ENCODE assay signal across 10 cellular contexts in genomic region chr1:225656259-225656655, GRCh38. TPM values are rescaled to one million over a fixed set of nuclear protein-coding genes. Genes with fewer than 3 reads are reported as not detected.
A peak's percentile ranks its signal among the peaks of the same experiment; 100 is the strongest.
DNase-seq lines count a peak whose midpoint lies in the region; ATAC-seq, FAIRE-seq and TF ChIP-seq lines count a peak whose summit lies in the region.
"Not testable (repeated sequence)": the region's sequence is repeated elsewhere in the genome, so short reads cannot be mapped to it uniquely, and the experiment has no call there.
"Had no signal": no experiment of that assay in that cellular context is flagged by ENCODE, and none has a peak within 500 bp of the region (broad histone marks: within the 10 kb centered on the region; RNA-seq: fewer than 3 reads in every experiment).

No MANE protein-coding gene starts in this region.

- intact Hi-C loops in endothelial cell of umbilical vein (cut with micrococcal nuclease) = not testable (repeated sequence)
- intact Hi-C loops in uterus (cut with DNase I; ENCODE audit: low total_unique reads) = loop anchor here (10.0 kb wide), 1 partner anchor 119 kb away; the partner anchor contains the start of gene SRP9

- H3K4me2 ChIP-seq in A549 (peak overlapping the region; percentile 79), endothelial cell of umbilical vein (ENCODE audit: insufficient read depth, low read length) (peak overlapping the region; percentile 69), skeletal muscle satellite cell (ENCODE audit: low read length) (peak overlapping the region; percentile 67)
- H3K4me2 ChIP-seq in keratinocyte (ENCODE audit: control insufficient read depth, extremely low read depth, insufficient read depth, low read depth, low read length) = not testable (repeated sequence)

- H3K9me3 ChIP-seq in A549; HUES48 (ENCODE audit: control insufficient read depth, insufficient read depth, low read length); endothelial cell of umbilical vein (replicated peaks; ENCODE audit: control insufficient read depth, insufficient read depth, low read length); keratinocyte (ENCODE audit: control insufficient read depth, low read depth, low read length); skeletal muscle satellite cell (replicated peaks; ENCODE audit: low read length); uterus: not testable (repeated sequence)

- not testable (repeated sequence) for H3K9me3 Mint-ChIP-seq in neural crest cell

- not testable (repeated sequence) for H4K20me1 ChIP-seq in endothelial cell of umbilical vein (replicated peaks; ENCODE audit: control insufficient read depth, extremely low read depth, insufficient read depth, low read length); keratinocyte (ENCODE audit: control insufficient read depth, extremely low read depth, insufficient read depth, low read length)

- H3K36me3 ChIP-seq in HUES48 (ENCODE audit: control insufficient read depth, insufficient read depth, low read length); endothelial cell of umbilical vein (ENCODE audit: control insufficient read depth in 2 of 2, extremely low read depth in 1 of 2, insufficient read depth in 2 of 2, low read length in 2 of 2); keratinocyte (ENCODE audit: control insufficient read depth in 2 of 2, extremely low read depth in 1 of 2, insufficient read depth in 2 of 2, low read length in 2 of 2); skeletal muscle satellite cell (ENCODE audit: insufficient read depth, low read length); uterus: not testable (repeated sequence)

- H3K4me1 ChIP-seq in A549 = peaks cover 42% of the 10 kb centered on the region
- H3K4me1 ChIP-seq in HUES48 (ENCODE audit: control insufficient read depth, insufficient read depth, low read length) = peaks cover 13% of the 10 kb centered on the region; the same call in 1 of the 2 replicates
- peaks cover 41% of the 10 kb centered on the region for H3K4me1 ChIP-seq in endothelial cell of umbilical vein (ENCODE audit: control insufficient read depth, extremely low read depth, insufficient read depth, low read length)
- H3K4me1 ChIP-seq in keratinocyte (ENCODE audit: control insufficient read depth, extremely low read depth, insufficient read depth, low read length) = peaks cover 34% of the 10 kb centered on the region
- H3K4me1 ChIP-seq in skeletal muscle satellite cell (ENCODE audit: control insufficient read depth, insufficient read depth, low read length) = peaks cover 43% of the 10 kb centered on the region
- not testable (repeated sequence) for H3K4me1 ChIP-seq in uterus

- not testable (repeated sequence) for FAIRE-seq in A549 (lab: Jason Lieb, UNC); endothelial cell of umbilical vein (lab: Jason Lieb, UNC); keratinocyte (lab: Jason Lieb, UNC)

- not testable (repeated sequence) for H3K4me3 ChIP-seq in A549; HUES48 (ENCODE audit: low read depth, low read length); endothelial cell of umbilical vein (replicated peaks in 1 of 3; ENCODE audit: insufficient read depth in 1 of 3, low read depth in 1 of 3, low read length in 3 of 3); keratinocyte (ENCODE audit: control insufficient read depth in 2 of 3, extremely low read depth in 1 of 3, insufficient read depth in 2 of 3, low read depth in 1 of 3, low read length in 3 of 3); skeletal muscle satellite cell (ENCODE audit: low read length); uterus

- not testable (repeated sequence) for H3K9ac ChIP-seq in HUES48 (ENCODE audit: low read depth, low read length); keratinocyte (ENCODE audit: control insufficient read depth, extremely low read depth, insufficient read depth, low read length)
- H3K9ac ChIP-seq in endothelial cell of umbilical vein (replicated peaks; ENCODE audit: extremely low read depth, insufficient read depth, low read length) (peak overlapping the region; percentile 30), skeletal muscle satellite cell (ENCODE audit: low read depth, low read length) (peak overlapping the region; percentile 68)

- ATAC-seq in A549 = not testable (repeated sequence)

- WGBS in A549 (ENCODE audit: missing lambda C conversion rate) = 67% methylated on average over 3 of the region's 3 CpGs

- not testable (repeated sequence) for H3K27me3 ChIP-seq in HUES48 (ENCODE audit: control insufficient read depth, insufficient read depth, low read length); endothelial cell of umbilical vein (ENCODE audit: control insufficient read depth in 2 of 2, insufficient read depth in 2 of 2, low read length in 2 of 2); keratinocyte (ENCODE audit: control insufficient read depth, extremely low read depth, insufficient read depth, low read length); skeletal muscle satellite cell (ENCODE audit: control insufficient read depth, insufficient read depth, low read length); uterus

- H3K27ac ChIP-seq in A549 (peak overlapping the region; percentile 95 to 100), HUES48 (ENCODE audit: low read depth, low read length) (peak overlapping the region; percentile 47), VCaP (peak overlapping the region; percentile 59; the same call in 1 of the 2 replicates), endothelial cell of umbilical vein (ENCODE audit: insufficient read depth, low read depth, low read length) (peak overlapping the region; percentile 73), keratinocyte (ENCODE audit: control insufficient read depth, insufficient read depth, low read length) (peak overlapping the region; percentile 71), uterus (peak overlapping the region; percentile 99 to 100)

- TF ChIP-seq POLR2A in A549 (IDR thresholded peaks at IDR 0.05; ENCODE audit: low read length); endothelial cell of umbilical vein (IDR thresholded peaks at IDR 0.05; ENCODE audit: low read depth, low read length); uterus (IDR thresholded peaks at IDR 0.05): not testable (repeated sequence)

- POLR2A ChIA-PET in A549 (lab: Yijun Ruan, JAX) = interaction anchor here (1.0 to 2.6 kb wide), 4 partner anchors 44 to 175 kb away, joined by 3 to 26 read pairs (median 4); no protein-coding TSS in a partner anchor
- POLR2A ChIA-PET in endothelial cell of umbilical vein (lab: Charles Lee) = interaction anchor here (0.8 kb wide), 1 partner anchor 12 kb away, joined by 3 read pairs; no protein-coding TSS in a partner anchor

- not testable (repeated sequence) for TF ChIP-seq CTCF in A549 (IDR thresholded peaks at IDR 0.05); VCaP (conservative IDR thresholded peaks at IDR 0.05); endothelial cell of umbilical vein (IDR thresholded peaks at IDR 0.05; ENCODE audit: extremely low read depth in 1 of 2, insufficient read depth in 1 of 2, low read depth in 1 of 2, low read length in 2 of 2); keratinocyte (optimal IDR thresholded peaks at IDR 0.05 in 1 of 3, IDR thresholded peaks at IDR 0.05 in 1 of 3, conservative IDR thresholded peaks at IDR 0.05 in 1 of 3; ENCODE audit: extremely low read depth in 1 of 3, insufficient read depth in 2 of 3, low read length in 3 of 3); neural crest cell (conservative IDR thresholded peaks at IDR 0.05); uterus (IDR thresholded peaks at IDR 0.05)

- BruUV-seq in endothelial cell of umbilical vein (replicated peaks; lab: Mats Ljungman, UMichigan) = not testable (repeated sequence)

- not testable (repeated sequence) for TF ChIP-seq EP300 in A549 (IDR thresholded peaks at IDR 0.05)

- CTCF ChIA-PET in A549 (lab: Yijun Ruan, JAX) = interaction anchor here (1.2 to 4.7 kb wide), 14 partner anchors 9 to 174 kb away, joined by 3 to 43 read pairs (median 6); no protein-coding TSS in a partner anchor
- CTCF ChIA-PET in endothelial cell of umbilical vein (lab: Charles Lee) = interaction anchor here (4.1 kb wide), 1 partner anchor 116 kb away, joined by 34 read pairs; no protein-coding TSS in a partner anchor

- not testable (repeated sequence) for DNase-seq in A549 (ENCODE audit: low read depth in 1 of 2, low spot score in 1 of 2); endothelial cell of umbilical vein (ENCODE audit: low read depth, low spot score); keratinocyte (ENCODE audit: low read depth, low spot score); neural crest cell (ENCODE audit: low read depth, low spot score); uterus

- dilution Hi-C loops in endothelial cell of umbilical vein (cut with MboI; ENCODE audit: extremely low pct_ligation_motif_present, low sequenced_read_pairs); keratinocyte (cut with MboI; ENCODE audit: extremely low pct_ligation_motif_present, low sequenced_read_pairs): not testable (repeated sequence)

- H3K4me1 Mint-ChIP-seq in neural crest cell = peaks cover 35% of the 10 kb centered on the region

- not testable (repeated sequence) for H3K36me3 Mint-ChIP-seq in neural crest cell (ENCODE audit: low read depth)

- not testable (repeated sequence) for H2AFZ ChIP-seq in endothelial cell of umbilical vein (ENCODE audit: low read depth, low read length); keratinocyte (ENCODE audit: control insufficient read depth, low read length)

- not testable (repeated sequence) for H3K27me3 Mint-ChIP-seq in neural crest cell (ENCODE audit: low read depth)

- not testable (repeated sequence) for H3K27ac Mint-ChIP-seq in neural crest cell (ENCODE audit: unreplicated experiment)

- H3K4me3 Mint-ChIP-seq in neural crest cell = peak overlapping the region; percentile 80

- not testable (repeated sequence) for H3K9me1 ChIP-seq in endothelial cell of umbilical vein (replicated peaks; ENCODE audit: control insufficient read depth, extremely low read depth, insufficient read depth, low read length); keratinocyte (ENCODE audit: control insufficient read depth, extremely low read depth, insufficient read depth, low read length)

- H3K79me2 ChIP-seq in endothelial cell of umbilical vein (ENCODE audit: control insufficient read depth, insufficient read depth, low read length) (peaks cover 15% of the 10 kb centered on the region), keratinocyte (ENCODE audit: control insufficient read depth, insufficient read depth, low read length) (peaks cover 15% of the 10 kb centered on the region)

- not testable (repeated sequence) for TF ChIP-seq RAD21 in A549 (conservative IDR thresholded peaks at IDR 0.05 in 1 of 2, IDR thresholded peaks at IDR 0.05 in 1 of 2)

RNA-seq across cellular contexts. Expression of gene ENAH, which starts 3.3 kb away (rescaled TPM):
- polyA plus RNA-seq in A549 (2011; rRNA removed) (124 and 142 TPM in 2 replicates), A549 (2017; fragmentation: RNase III; extraction: RNeasy Plus Mini Kit Qiagen cat#74134 plus additional on column Dnase treatment) (155 to 172 TPM (median 167 TPM) in 3 replicates), endothelial cell of umbilical vein (14.8 and 19.9 TPM in 2 replicates), keratinocyte (50.2 to 63.8 TPM (median 61.0 TPM) in 3 replicates)
- polyA plus RNA-seq in A549 (2012; cell fraction: cytosol; rRNA removed) = 32.6 and 33.0 TPM in 2 replicates
- polyA plus RNA-seq in A549 (2012; cell fraction: nucleus; rRNA removed) = 19.3 and 23.0 TPM in 2 replicates
- 97.3 and 100 TPM in 2 replicates for polyA minus RNA-seq in A549 (2011; rRNA and poly(A)+ RNA removed)
- total RNA-seq in endothelial cell of umbilical vein (80.3 and 95.6 TPM in 2 replicates), neural crest cell (179 and 181 TPM in 2 replicates), uterus (100 to 1,000 TPM in 1 of 4 donors, 10 to 100 TPM in 3; 22.9 to 109 (median 78.3) TPM)
- polyA plus RNA-seq in endothelial cell of umbilical vein (2011; cell fraction: cytosol; rRNA removed) = 39.1 and 49.2 TPM in 2 replicates
- 53.5 and 71.8 TPM in 2 replicates for polyA plus RNA-seq in endothelial cell of umbilical vein (2011; cell fraction: nucleus; rRNA removed)
- 45.7 and 69.3 TPM in 2 replicates for polyA plus RNA-seq in endothelial cell of umbilical vein (2012)
- polyA minus RNA-seq in endothelial cell of umbilical vein (74.8 and 89.2 TPM in 2 replicates), keratinocyte (25.2 to 127 TPM (median 102 TPM) in 3 replicates)
- 20.8 TPM for polyA minus RNA-seq in endothelial cell of umbilical vein (2011; cell fraction: cytosol; rRNA and poly(A)+ RNA removed)
- polyA minus RNA-seq in endothelial cell of umbilical vein (2011; cell fraction: nucleus; rRNA and poly(A)+ RNA removed) = 64.3 and 82.0 TPM in 2 replicates
- polyA plus RNA-seq in keratinocyte (2011; ENCODE audit: low read depth) = 65.7 TPM
- polyA plus RNA-seq in keratinocyte (2011; cell fraction: cytosol; rRNA removed) = 69.5 and 113 TPM in 2 replicates
- polyA plus RNA-seq in keratinocyte (2011; cell fraction: nucleus; rRNA removed) = 63.6 and 76.8 TPM in 2 replicates
- polyA plus RNA-seq in keratinocyte (2012; ENCODE audit: low replicate concordance) = 33.5 and 59.5 TPM in 2 replicates
- polyA minus RNA-seq in keratinocyte (2011; cell fraction: cytosol; rRNA and poly(A)+ RNA removed) = 50.5 TPM
- 26.5 and 63.1 TPM in 2 replicates for polyA minus RNA-seq in keratinocyte (2011; cell fraction: nucleus; rRNA and poly(A)+ RNA removed)
- total RNA-seq in skeletal muscle satellite cell (2012; rRNA removed) = 68.6 and 129 TPM in 2 replicates
- total RNA-seq: activated CD4-positive, alpha-beta T cell treated with anti-CD3 and anti-CD28 coated beads, Interleukin-2, amount 10 ng/mL, durations not matched to agents 7 days and 5 days; T-helper 1 cell treated with Interleukin-12 subunit alpha and Interleukin-12 subunit beta and Interleukin-4 antibody, amounts not matched to agents 30 ng/mL and 1 ng/mL, for 36 hours had no signal

Comparison
In these comparisons a context has a peak if more than half of its experiments do, and no peak if none do; other contexts are left out.
1. H3K27ac ChIP-seq: peak in every context shown above with its lines; median percentile 100 in uterus; 98 in A549; 73 in endothelial cell of umbilical vein; 71 in keratinocyte; 59 in VCaP; 47 in HUES48.